ENCODE assay signal across 8 cellular contexts in the genomic region with DNA sequence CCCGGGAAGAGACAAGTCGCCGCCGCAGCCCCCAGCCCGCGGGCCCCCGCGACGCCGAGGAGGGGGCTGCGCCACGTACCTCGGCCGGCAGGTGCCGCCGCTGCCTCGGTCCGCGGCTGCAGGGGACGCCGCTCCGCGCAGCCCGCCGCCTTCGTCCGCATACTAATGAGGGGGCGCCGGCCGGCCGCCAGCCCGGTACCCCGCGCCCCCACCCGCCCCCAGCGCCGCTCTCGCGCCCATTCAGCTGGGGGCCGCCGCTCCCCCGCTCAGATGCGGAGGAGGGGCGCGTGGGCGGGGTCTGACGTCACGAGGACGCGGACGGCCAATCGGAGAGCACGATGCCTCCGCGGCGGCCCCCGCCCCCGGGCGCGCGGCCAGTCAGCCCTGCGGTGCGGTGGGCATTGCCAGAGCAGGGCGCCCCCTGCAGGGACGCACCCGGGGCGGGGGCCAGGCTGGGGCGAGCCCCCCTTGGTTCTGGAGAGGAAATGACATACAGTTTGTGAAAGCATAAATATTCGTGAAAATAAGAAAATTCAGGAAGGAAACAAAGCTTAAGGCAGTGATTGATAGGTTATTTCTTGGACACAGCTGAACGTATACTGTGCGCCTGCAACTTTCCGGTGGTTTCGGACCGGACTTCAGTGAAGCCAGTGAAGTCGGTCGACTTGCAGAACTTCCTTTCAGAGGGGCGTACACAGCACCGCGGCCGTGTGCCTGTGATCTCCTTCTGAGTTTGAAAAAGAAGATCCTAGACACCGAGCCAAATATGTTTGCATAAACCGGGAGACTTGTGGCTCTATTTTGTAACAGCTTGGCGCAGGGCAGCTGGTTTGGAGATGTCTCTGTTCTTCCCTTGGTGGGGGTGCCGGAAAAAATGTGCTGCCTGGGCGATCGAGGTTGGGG. TPM values are rescaled to one million over a fixed set of nuclear protein-coding genes. Genes with fewer than 3 reads are reported as not detected.
DNase-seq lines count a peak whose midpoint lies in the region; ATAC-seq and TF ChIP-seq lines count a peak whose summit lies in the region.

A gene (minus strand): TSS at position 246 of the 903 bp plus-strand sequence. CDS start 85 bp downstream, at position 161.

- H3K4me1 ChIP-seq in OCI-LY3 (ENCODE audit: low read length) = peaks cover 35% of the 10 kb centered on the region

- H3K9ac ChIP-seq in OCI-LY3 (ENCODE audit: low read length) = peak within 1 kb of the TSS; percentile 98

- H3K27me3 ChIP-seq in OCI-LY3 (ENCODE audit: low read depth, low read length) = no peaks in the 10 kb centered on the region

- H3K9me3 ChIP-seq in OCI-LY3 (ENCODE audit: insufficient read depth, low read length) = peaks cover 8% of the 10 kb centered on the region; the same call in 1 of the 2 replicates

- H2AFZ ChIP-seq in OCI-LY3 (ENCODE audit: low read depth, low read length) = peak within 1 kb of the TSS; percentile 60

- H4K20me1 ChIP-seq in OCI-LY3 (ENCODE audit: insufficient read depth, low read length) = peaks cover 28% of the 10 kb centered on the region

- peaks cover 47% of the 10 kb centered on the region for H3K79me2 ChIP-seq in OCI-LY3 (ENCODE audit: low read length)

- peak; percentile 75 for ATAC-seq in GM21367 (IDR thresholded peaks at IDR 0.05; ENCODE audit: unreplicated experiment)

- H3K4me2 ChIP-seq in OCI-LY3 (ENCODE audit: low read length) = peak within 1 kb of the TSS; percentile 89

- peak; percentile 95 for TF ChIP-seq CTCF in OCI-LY3 (IDR thresholded peaks at IDR 0.05; ENCODE audit: low read depth, low read length)

- DNase-seq in Caki2 (ENCODE audit: low read depth) = peak; percentile 83
- peak in 57 of 76 experiments; percentile 3 to 68 (median 39) for DNase-seq in HUDEP-2 (lab: John Stamatoyannopoulos, UW; ENCODE audit: unreplicated experiment in 76 of 76)
- DNase-seq in activated T-cell treated with anti-CD3 and anti-CD28 coated beads for 24 hours (ENCODE audit: low read depth) = peak; percentile 84
- no peak for DNase-seq in epithelial cell of prostate (ENCODE audit: low read depth, low spot score)
- DNase-seq in mucosa of gallbladder (ENCODE audit: low spot score) = peak; percentile 93
- peak; percentile 96 for DNase-seq in stimulated activated CD8-positive, alpha-beta memory T cell treated with anti-CD3 and anti-CD28 coated beads, Interleukin-4, amount 100 ng/mL, for 48 hours

- H3K27ac ChIP-seq in OCI-LY3 (ENCODE audit: low read length) = peak within 1 kb of the TSS; percentile 75
- peak within 1 kb of the TSS; percentile 52 for H3K27ac ChIP-seq in epithelial cell of prostate

- H3K36me3 ChIP-seq in OCI-LY3 (replicated peaks; ENCODE audit: low read depth, low read length) = peaks cover 37% of the 10 kb centered on the region

- peak within 1 kb of the TSS; percentile 77 for H3K4me3 ChIP-seq in OCI-LY3 (ENCODE audit: low read length)

- in situ Hi-C loops in Caki2 (cut with HindIII; ENCODE audit: low pct_unique_long_range_greater_than_20kb, low sequenced_read_pairs) = no loop called here

RNA-seq across cellular contexts. Expression of the gene that starts here (rescaled TPM):
- 17.5 and 19.2 TPM in 2 replicates for total RNA-seq in Caki2 (2014; rRNA removed; shearing (Covaris generic); ENCODE audit: low replicate concordance)
- 56.2 TPM for total RNA-seq in mucosa of gallbladder
